In the genomic region with DNA sequence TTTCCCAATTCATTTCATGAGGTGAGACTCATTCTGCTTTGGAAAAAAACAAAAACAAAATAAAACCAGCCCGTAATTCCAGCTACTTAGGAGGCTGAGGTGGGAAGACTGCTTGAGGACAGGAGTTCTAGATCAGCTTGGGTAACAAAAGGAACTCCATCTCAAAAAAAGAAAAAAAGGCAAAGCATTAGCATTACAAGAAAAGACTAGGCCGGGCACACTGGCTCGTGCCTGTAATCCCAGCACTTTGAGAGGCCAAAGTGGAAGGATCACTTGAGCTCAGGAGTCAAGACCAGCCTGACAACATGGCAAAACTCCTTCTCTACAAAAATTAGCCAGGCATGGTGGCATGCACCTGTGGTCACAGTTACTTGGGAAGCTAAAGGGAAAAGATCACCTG, we compare ENCODE assay signal across 16 cellular contexts.
"Had no signal": no experiment of that assay in that cellular context is flagged by ENCODE, and none has a peak within 500 bp of the region (broad histone marks: within the 10 kb centered on the region; RNA-seq: fewer than 3 reads in every experiment).

No MANE protein-coding gene starts in this region.

- H3K27ac ChIP-seq: esophagus muscularis mucosa, pancreas, thoracic aorta, uterus had no signal

- ATAC-seq: activated naive CD4-positive, alpha-beta T cell treated with anti-CD3 and anti-CD28 coated beads, Interleukin-2, amount 50 U/mL, for 72 hours; left lobe of liver; pancreas; stimulated activated naive CD8-positive, alpha-beta T cell treated with anti-CD3 and anti-CD28 coated beads, Interleukin-15, amount 100 ng/mL, for 72 hours had no signal

- H3K27me3 Mint-ChIP-seq: activated CD4-positive, alpha-beta memory T cell treated with anti-CD3 and anti-CD28 coated beads, Interleukin-2, amount 10 ng/mL, durations not matched to agents 7 days and 5 days; stimulated activated naive CD8-positive, alpha-beta T cell treated with anti-CD3 and anti-CD28 coated beads, Interleukin-15, amount 100 ng/mL, for 72 hours had no signal

- H3K9me3 Mint-ChIP-seq: activated CD4-positive, alpha-beta memory T cell treated with anti-CD3 and anti-CD28 coated beads, Interleukin-2, amount 10 ng/mL, durations not matched to agents 7 days and 5 days; activated naive CD4-positive, alpha-beta T cell treated with anti-CD3 and anti-CD28 coated beads, Interleukin-2, amount 50 U/mL, for 72 hours; neural crest cell; stimulated activated naive CD8-positive, alpha-beta T cell treated with anti-CD3 and anti-CD28 coated beads, Interleukin-15, amount 100 ng/mL, for 72 hours had no signal

- H3K4me1 ChIP-seq: pancreas, uterus had no signal

- H3K4me1 Mint-ChIP-seq: neural crest cell had no signal

- DNase-seq: activated CD4-positive, alpha-beta memory T cell treated with anti-CD3 and anti-CD28 coated beads, Interleukin-2, amount 10 ng/mL, durations not matched to agents 7 days and 5 days; activated CD8-positive, alpha-beta memory T cell treated with anti-CD3 and anti-CD28 coated beads, Interleukin-2, amount 50 U/mL, for 48 hours; activated effector memory CD4-positive, alpha-beta T cell treated with Interleukin-2 at 50 U/mL for 16 hours; cerebellar nuclear complex; glutamatergic neuron; pancreas; stimulated activated CD4-positive, alpha-beta T cell treated with anti-CD3 and anti-CD28 coated beads, Interleukin-15, amount 100 ng/mL, for 24 hours; stimulated activated CD4-positive, alpha-beta T cell treated with anti-CD3 and anti-CD28 coated beads, Interleukin-4, amount 100 ng/mL, for 24 hours; stimulated activated naive CD8-positive, alpha-beta T cell treated with anti-CD3 and anti-CD28 coated beads, Interleukin-15, amount 100 ng/mL, for 72 hours; T-helper 9 cell; uterus had no signal

- H3K36me3 ChIP-seq: uterus had no signal

- H3K27ac Mint-ChIP-seq: activated CD4-positive, alpha-beta memory T cell treated with anti-CD3 and anti-CD28 coated beads, Interleukin-2, amount 10 ng/mL, durations not matched to agents 7 days and 5 days had no signal

- H3K4me3 Mint-ChIP-seq: activated CD4-positive, alpha-beta memory T cell treated with anti-CD3 and anti-CD28 coated beads, Interleukin-2, amount 10 ng/mL, durations not matched to agents 7 days and 5 days; neural crest cell; stimulated activated naive CD8-positive, alpha-beta T cell treated with anti-CD3 and anti-CD28 coated beads, Interleukin-15, amount 100 ng/mL, for 72 hours had no signal

- H3K4me3 ChIP-seq: esophagus muscularis mucosa, pancreas, thoracic aorta, uterus had no signal

- H3K9me3 ChIP-seq: esophagus muscularis mucosa, pancreas, thoracic aorta, uterus had no signal

- H3K27me3 ChIP-seq: esophagus muscularis mucosa, pancreas, uterus had no signal
